Comparison of ENCODE assay signal across 2 cellular contexts in the genomic region with DNA sequence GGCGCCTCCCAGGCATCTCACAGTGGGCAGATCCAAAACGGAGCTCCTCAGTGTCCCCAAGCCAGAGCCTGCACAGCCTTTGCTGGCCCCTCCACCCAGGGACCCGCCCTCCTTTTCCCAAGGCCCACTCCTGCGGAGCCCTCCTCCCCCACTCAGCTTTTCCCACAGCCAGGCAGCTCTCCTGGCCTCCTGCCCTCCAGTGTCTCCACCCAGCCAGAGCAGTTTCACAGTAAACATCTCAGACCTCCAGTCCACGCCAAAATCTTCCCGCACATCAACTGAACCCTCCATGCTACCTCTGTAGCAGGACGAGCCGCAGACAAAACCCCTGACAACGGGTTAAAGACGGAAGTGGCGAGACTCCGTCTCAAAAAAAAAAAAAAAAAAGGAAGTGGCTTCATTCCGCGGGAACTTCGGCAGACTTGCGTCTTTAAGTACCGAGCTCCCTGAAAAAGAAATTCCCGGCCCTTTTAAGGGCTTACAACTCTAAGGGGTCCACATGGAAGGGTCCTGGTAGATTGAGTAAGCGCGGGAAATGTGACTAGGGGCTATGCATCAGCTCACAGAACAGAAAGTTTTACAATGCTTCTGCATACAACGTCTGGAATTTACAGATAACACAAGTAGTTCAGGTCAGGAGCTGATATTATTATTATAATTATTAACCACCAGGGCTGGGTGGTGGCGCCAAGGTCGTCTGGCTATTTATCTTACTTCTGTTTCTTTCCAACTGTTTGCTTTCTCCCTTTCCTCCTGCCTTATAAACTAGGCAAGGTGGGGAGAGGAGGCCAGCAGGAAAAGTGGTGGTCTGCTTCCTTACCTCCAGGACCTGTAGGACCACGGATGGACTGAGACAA.
TF ChIP-seq lines count a peak whose summit lies in the region.

No MANE protein-coding gene starts in this region.

TF ChIP-seq in SK-N-SH, 30 proteins besides CTCF, POLR2A, EP300 and RAD21 (continued from another document):
- TF ChIP-seq, protein P1, sequence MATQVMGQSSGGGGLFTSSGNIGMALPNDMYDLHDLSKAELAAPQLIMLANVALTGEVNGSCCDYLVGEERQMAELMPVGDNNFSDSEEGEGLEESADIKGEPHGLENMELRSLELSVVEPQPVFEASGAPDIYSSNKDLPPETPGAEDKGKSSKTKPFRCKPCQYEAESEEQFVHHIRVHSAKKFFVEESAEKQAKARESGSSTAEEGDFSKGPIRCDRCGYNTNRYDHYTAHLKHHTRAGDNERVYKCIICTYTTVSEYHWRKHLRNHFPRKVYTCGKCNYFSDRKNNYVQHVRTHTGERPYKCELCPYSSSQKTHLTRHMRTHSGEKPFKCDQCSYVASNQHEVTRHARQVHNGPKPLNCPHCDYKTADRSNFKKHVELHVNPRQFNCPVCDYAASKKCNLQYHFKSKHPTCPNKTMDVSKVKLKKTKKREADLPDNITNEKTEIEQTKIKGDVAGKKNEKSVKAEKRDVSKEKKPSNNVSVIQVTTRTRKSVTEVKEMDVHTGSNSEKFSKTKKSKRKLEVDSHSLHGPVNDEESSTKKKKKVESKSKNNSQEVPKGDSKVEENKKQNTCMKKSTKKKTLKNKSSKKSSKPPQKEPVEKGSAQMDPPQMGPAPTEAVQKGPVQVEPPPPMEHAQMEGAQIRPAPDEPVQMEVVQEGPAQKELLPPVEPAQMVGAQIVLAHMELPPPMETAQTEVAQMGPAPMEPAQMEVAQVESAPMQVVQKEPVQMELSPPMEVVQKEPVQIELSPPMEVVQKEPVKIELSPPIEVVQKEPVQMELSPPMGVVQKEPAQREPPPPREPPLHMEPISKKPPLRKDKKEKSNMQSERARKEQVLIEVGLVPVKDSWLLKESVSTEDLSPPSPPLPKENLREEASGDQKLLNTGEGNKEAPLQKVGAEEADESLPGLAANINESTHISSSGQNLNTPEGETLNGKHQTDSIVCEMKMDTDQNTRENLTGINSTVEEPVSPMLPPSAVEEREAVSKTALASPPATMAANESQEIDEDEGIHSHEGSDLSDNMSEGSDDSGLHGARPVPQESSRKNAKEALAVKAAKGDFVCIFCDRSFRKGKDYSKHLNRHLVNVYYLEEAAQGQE (IDR thresholded peaks at IDR 0.05; ENCODE audit: low read depth, low read length), result no peak
- TF ChIP-seq, protein P2, sequence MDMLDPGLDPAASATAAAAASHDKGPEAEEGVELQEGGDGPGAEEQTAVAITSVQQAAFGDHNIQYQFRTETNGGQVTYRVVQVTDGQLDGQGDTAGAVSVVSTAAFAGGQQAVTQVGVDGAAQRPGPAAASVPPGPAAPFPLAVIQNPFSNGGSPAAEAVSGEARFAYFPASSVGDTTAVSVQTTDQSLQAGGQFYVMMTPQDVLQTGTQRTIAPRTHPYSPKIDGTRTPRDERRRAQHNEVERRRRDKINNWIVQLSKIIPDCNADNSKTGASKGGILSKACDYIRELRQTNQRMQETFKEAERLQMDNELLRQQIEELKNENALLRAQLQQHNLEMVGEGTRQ (IDR thresholded peaks at IDR 0.05; ENCODE audit: borderline replicate concordance, low read depth, low read length), result no peak
TF ChIP-seq in SK-N-SH: peak in this region for 0.

TF ChIP-seq in SK-N-SH treated with all-trans-retinoic acid at 6 μM for 48 hours, 23 proteins besides CTCF, POLR2A, EP300 and RAD21 (continued from another document):
- TF ChIP-seq, protein P3, sequence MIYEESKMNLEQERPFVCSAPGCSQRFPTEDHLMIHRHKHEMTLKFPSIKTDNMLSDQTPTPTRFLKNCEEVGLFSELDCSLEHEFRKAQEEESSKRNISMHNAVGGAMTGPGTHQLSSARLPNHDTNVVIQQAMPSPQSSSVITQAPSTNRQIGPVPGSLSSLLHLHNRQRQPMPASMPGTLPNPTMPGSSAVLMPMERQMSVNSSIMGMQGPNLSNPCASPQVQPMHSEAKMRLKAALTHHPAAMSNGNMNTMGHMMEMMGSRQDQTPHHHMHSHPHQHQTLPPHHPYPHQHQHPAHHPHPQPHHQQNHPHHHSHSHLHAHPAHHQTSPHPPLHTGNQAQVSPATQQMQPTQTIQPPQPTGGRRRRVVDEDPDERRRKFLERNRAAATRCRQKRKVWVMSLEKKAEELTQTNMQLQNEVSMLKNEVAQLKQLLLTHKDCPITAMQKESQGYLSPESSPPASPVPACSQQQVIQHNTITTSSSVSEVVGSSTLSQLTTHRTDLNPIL (CRISPR knock-in tag; IDR thresholded peaks at IDR 0.05; ENCODE audit: low read depth), result no peak
- TF ChIP-seq ARNTL (CRISPR knock-in tag; IDR thresholded peaks at IDR 0.05; ENCODE audit: borderline replicate concordance, low read depth), result no peak
- TF ChIP-seq ZNF8 (CRISPR knock-in tag; IDR thresholded peaks at IDR 0.05), result no peak
- no peak for TF ChIP-seq BACH2 (CRISPR knock-in tag; IDR thresholded peaks at IDR 0.05; ENCODE audit: borderline replicate concordance)
- TF ChIP-seq, protein P4, sequence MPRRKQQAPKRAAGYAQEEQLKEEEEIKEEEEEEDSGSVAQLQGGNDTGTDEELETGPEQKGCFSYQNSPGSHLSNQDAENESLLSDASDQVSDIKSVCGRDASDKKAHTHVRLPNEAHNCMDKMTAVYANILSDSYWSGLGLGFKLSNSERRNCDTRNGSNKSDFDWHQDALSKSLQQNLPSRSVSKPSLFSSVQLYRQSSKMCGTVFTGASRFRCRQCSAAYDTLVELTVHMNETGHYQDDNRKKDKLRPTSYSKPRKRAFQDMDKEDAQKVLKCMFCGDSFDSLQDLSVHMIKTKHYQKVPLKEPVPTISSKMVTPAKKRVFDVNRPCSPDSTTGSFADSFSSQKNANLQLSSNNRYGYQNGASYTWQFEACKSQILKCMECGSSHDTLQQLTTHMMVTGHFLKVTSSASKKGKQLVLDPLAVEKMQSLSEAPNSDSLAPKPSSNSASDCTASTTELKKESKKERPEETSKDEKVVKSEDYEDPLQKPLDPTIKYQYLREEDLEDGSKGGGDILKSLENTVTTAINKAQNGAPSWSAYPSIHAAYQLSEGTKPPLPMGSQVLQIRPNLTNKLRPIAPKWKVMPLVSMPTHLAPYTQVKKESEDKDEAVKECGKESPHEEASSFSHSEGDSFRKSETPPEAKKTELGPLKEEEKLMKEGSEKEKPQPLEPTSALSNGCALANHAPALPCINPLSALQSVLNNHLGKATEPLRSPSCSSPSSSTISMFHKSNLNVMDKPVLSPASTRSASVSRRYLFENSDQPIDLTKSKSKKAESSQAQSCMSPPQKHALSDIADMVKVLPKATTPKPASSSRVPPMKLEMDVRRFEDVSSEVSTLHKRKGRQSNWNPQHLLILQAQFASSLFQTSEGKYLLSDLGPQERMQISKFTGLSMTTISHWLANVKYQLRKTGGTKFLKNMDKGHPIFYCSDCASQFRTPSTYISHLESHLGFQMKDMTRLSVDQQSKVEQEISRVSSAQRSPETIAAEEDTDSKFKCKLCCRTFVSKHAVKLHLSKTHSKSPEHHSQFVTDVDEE (CRISPR knock-in tag; IDR thresholded peaks at IDR 0.05), result no peak
- no peak for TF ChIP-seq ZC3H10 (CRISPR knock-in tag; IDR thresholded peaks at IDR 0.05)
- TF ChIP-seq TCF4 (CRISPR knock-in tag; IDR thresholded peaks at IDR 0.05; ENCODE audit: borderline replicate concordance), result no peak
- no peak for TF ChIP-seq ESRRG (CRISPR knock-in tag; IDR thresholded peaks at IDR 0.05)
- TF ChIP-seq, protein P5, sequence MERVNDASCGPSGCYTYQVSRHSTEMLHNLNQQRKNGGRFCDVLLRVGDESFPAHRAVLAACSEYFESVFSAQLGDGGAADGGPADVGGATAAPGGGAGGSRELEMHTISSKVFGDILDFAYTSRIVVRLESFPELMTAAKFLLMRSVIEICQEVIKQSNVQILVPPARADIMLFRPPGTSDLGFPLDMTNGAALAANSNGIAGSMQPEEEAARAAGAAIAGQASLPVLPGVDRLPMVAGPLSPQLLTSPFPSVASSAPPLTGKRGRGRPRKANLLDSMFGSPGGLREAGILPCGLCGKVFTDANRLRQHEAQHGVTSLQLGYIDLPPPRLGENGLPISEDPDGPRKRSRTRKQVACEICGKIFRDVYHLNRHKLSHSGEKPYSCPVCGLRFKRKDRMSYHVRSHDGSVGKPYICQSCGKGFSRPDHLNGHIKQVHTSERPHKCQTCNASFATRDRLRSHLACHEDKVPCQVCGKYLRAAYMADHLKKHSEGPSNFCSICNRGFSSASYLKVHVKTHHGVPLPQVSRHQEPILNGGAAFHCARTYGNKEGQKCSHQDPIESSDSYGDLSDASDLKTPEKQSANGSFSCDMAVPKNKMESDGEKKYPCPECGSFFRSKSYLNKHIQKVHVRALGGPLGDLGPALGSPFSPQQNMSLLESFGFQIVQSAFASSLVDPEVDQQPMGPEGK (CRISPR knock-in tag; IDR thresholded peaks at IDR 0.05; ENCODE audit: borderline replicate concordance), result no peak
